ENCODE assay signal across 19 cellular contexts in genomic region chr6:47977314-47977713, GRCh38.
DNase-seq lines count a peak whose midpoint lies in the region; FAIRE-seq and TF ChIP-seq lines count a peak whose summit lies in the region.
"Had no signal": no experiment of that assay in that cellular context is flagged by ENCODE, and none has a peak within 500 bp of the region (broad histone marks: within the 10 kb centered on the region; RNA-seq: fewer than 3 reads in every experiment).

No MANE protein-coding gene starts in this region.

- H3K9me3 ChIP-seq in adipocyte (ENCODE audit: control insufficient read depth, low read length) (no peaks in the 10 kb centered on the region), GM23248 (ENCODE audit: low read depth) (no peaks in the 10 kb centered on the region), colonic mucosa (no peaks in the 10 kb centered on the region)

- no peak overlapping the region for H3K27ac ChIP-seq in GM23248
- H3K27ac ChIP-seq in colonic mucosa = no peak overlapping the region
- H3K27ac ChIP-seq: 22Rv1, C4-2B had no signal

- no peak overlapping the region for H3K9ac ChIP-seq in adipocyte (ENCODE audit: low read length)
- H3K9ac ChIP-seq in GM23248 = no peak overlapping the region
- H3K9ac ChIP-seq in colonic mucosa (ENCODE audit: low read depth in 2 of 2, low read length in 2 of 2) = no peak overlapping the region

- H3K36me3 ChIP-seq in adipocyte (ENCODE audit: control insufficient read depth, insufficient read depth, low read length, severe bottlenecking) (no peaks in the 10 kb centered on the region), GM23248 (ENCODE audit: low read depth) (no peaks in the 10 kb centered on the region), colonic mucosa (no peaks in the 10 kb centered on the region)

- no peak for FAIRE-seq in urothelium cell line (lab: Jason Lieb, UNC)

- no peak overlapping the region for H3K4me2 ChIP-seq in GM23248 (ENCODE audit: unreplicated experiment)

- no peaks in the 10 kb centered on the region for H3F3A ChIP-seq in GM23248 (ENCODE audit: insufficient read depth)

- intact Hi-C loops in colonic mucosa (cut with DNase I) = no loop called here

- no peak for TF ChIP-seq CTCF in colonic mucosa (IDR thresholded peaks at IDR 0.05)

- H3K79me2 ChIP-seq in GM23248 (ENCODE audit: insufficient read depth) = no peaks in the 10 kb centered on the region

- no peaks in the 10 kb centered on the region for H4K20me1 ChIP-seq in GM23248 (ENCODE audit: insufficient read depth)

- in situ Hi-C loops in GM23248 (cut with MboI) = no loop called here

- H3K27me3 ChIP-seq in adipocyte (replicated peaks; ENCODE audit: control insufficient read depth, insufficient read depth, low read length) (no peaks in the 10 kb centered on the region), GM23248 (replicated peaks; ENCODE audit: insufficient read depth) (no peaks in the 10 kb centered on the region), colonic mucosa (no peaks in the 10 kb centered on the region)

- no peak overlapping the region for H2AFZ ChIP-seq in GM23248

- no peaks in the 10 kb centered on the region for H3K9me2 ChIP-seq in GM23248 (ENCODE audit: insufficient read depth)

- H3K4me1 ChIP-seq in adipocyte (ENCODE audit: control insufficient read depth, insufficient read depth, low read length) (peaks cover 23% of the 10 kb centered on the region), GM23248 (ENCODE audit: insufficient read depth) (no peaks in the 10 kb centered on the region), colonic mucosa (no peaks in the 10 kb centered on the region)

- peak; percentile 36 for DNase-seq in DMS53 (lab: John Stamatoyannopoulos, UW)
- no peak for DNase-seq in DMS53 treated with DMSO at 0.1 percent for 48 hours (lab: John Stamatoyannopoulos, UW; ENCODE audit: unreplicated experiment)
- DNase-seq in HT1080 (ENCODE audit: low read depth) = peak; percentile 29
- DNase-seq in adipocyte (ENCODE audit: low read depth) = peak; percentile 14
- peak; percentile 4 for DNase-seq in left kidney (ENCODE audit: low read depth, low spot score)
- no peak for DNase-seq in GM23248
- DNase-seq in colonic mucosa = no peak
- no peak for DNase-seq in urothelium cell line (ENCODE audit: low spot score)
- DNase-seq: AML-193, GDM1, KG1, NCI-H1436, NCI-H1930, NCI-H2171, NCI-H526 treated with DMSO at 0.1 percent for 48 hours, OCI-M1, SHP77 had no signal

- H3K4me3 ChIP-seq in adipocyte (ENCODE audit: low read length) = no peak overlapping the region
- H3K4me3 ChIP-seq in GM23248 = no peak overlapping the region
- H3K4me3 ChIP-seq in colonic mucosa = no peak overlapping the region

Comparison
In these comparisons a context has a peak if more than half of its experiments do, and no peak if none do; other contexts are left out.
1. DNase-seq: peak in DMS53 (single experiment), HT1080 (single experiment), adipocyte (single experiment) and left kidney (single experiment); none in DMS53 treated with DMSO at 0.1 percent for 48 hours (single experiment), GM23248 (single experiment), colonic mucosa (single experiment) and urothelium cell line (single experiment).